In the genomic region with DNA sequence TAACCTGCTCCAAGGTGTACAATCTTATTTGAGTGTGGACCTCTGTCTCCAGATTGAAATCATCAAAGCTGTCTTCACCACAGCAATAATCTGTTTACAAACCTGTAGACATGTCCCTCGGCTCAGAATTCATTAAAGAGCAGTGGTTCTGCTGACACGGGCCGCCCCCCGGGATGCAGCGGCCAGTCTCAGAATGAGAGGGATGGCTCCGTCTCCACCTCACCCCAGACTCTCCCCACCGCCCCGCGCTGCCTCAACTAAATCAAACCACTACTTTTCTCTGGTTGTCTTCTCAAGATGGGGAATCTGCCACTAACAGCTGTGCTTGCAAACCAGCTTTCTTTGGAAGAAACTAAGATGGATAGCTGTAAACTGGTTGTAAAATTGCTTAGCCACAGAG, we compare ENCODE assay signal across 1 cellular context.
TF ChIP-seq lines count a peak whose summit lies in the region.

No MANE protein-coding gene starts in this region.

TF ChIP-seq in H1, 55 proteins besides CTCF, POLR2A, EP300 and RAD21:
- TF ChIP-seq ASH2L (IDR thresholded peaks at IDR 0.05; ENCODE audit: low read length) (peak; percentile 40), SIX5 (IDR thresholded peaks at IDR 0.05; ENCODE audit: low read depth, low read length) (no peak)
